8 cellular contexts compared by ENCODE assay signal in the genomic region with DNA sequence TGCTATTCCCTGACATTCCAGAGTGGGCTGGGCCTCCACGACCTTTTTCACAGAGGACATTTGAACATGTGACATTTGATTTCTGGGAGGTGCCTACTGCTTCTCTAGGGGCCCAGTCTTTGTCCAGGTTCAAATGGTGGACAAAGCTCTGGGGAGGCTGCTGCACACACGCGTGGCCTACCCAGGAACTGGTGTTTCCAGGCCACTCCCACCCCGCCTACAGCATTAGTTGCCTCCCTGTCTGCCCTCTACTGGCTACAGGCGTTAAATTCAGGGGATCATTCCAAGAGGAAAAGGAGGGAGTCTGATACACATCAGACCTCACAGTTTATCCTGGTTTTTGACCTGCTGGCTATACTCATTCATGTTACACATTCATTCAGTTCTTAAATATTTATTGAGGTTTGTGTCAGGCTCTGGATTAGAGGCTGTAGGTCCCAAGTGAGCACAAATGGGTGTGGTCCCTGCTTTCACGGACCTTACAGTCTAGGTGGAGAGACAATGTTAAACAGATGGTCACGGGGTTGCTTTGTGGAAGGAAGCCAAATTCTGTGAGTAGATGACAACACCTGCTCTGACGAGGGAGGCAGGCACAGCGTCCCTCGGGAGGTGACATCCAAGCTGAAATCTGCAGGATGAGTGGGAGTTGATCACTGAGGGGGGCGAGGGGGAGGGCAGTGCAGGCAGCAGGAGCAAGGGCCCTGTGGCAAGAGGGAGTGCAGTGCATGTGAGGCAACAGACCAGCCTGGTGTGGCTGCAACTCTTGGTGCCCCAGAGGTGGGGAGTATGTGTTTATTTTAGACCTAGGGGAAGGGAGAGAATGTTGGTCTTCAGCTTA. TPM values are rescaled to one million over a fixed set of nuclear protein-coding genes. Genes with fewer than 3 reads are reported as not detected.
DNase-seq lines count a peak whose midpoint lies in the region; ATAC-seq and TF ChIP-seq lines count a peak whose summit lies in the region.

No MANE protein-coding gene starts in this region.

- no peaks in the 10 kb centered on the region for H3K4me1 ChIP-seq in Panc1 (ENCODE audit: control insufficient read depth, insufficient read depth, low read length)

- TF ChIP-seq CTCF in Panc1 (IDR thresholded peaks at IDR 0.05): peak; percentile 89

- POLR2A ChIA-PET in Panc1 (lab: Charles Lee): no interaction called here

- ATAC-seq in GM21367 (IDR thresholded peaks at IDR 0.05; ENCODE audit: unreplicated experiment) (peak; percentile 81), Panc1 (peak; percentile 79), GM18873 (IDR thresholded peaks at IDR 0.05; ENCODE audit: low FRiP score, unreplicated experiment) (no peak)

- H3K9me3 ChIP-seq in Panc1 (ENCODE audit: control insufficient read depth, insufficient read depth, low read depth, low read length): no peaks in the 10 kb centered on the region

- DNase-seq in DMS153 treated with DMSO at 0.1 percent for 48 hours (lab: John Stamatoyannopoulos, UW; ENCODE audit: unreplicated experiment): peak; percentile 18
- DNase-seq in HUDEP-2 (lab: John Stamatoyannopoulos, UW; ENCODE audit: unreplicated experiment in 76 of 76): peak in 52 of 76 experiments; percentile 2 to 68 (median 38)
- DNase-seq in Panc1 (ENCODE audit: low read depth, low spot score): no peak
- peak; percentile 78 for DNase-seq in astrocyte of the hippocampus (ENCODE audit: low read depth, low spot score)
- DNase-seq in iris pigment epithelial cell (ENCODE audit: low read depth): peak; percentile 71
- DNase-seq in stimulated activated CD4-positive, alpha-beta T cell treated with anti-CD3 and anti-CD28 coated beads, Interleukin-2, amount 100 ng/mL, for 48 hours: peak; percentile 39 to 45

- H3K4me3 ChIP-seq in Panc1 (ENCODE audit: low read depth in 2 of 2, low read length in 2 of 2): no peak overlapping the region

- CTCF ChIA-PET in Panc1 (lab: Charles Lee): interaction anchor here (0.5 to 4.8 kb wide), 2 partner anchors 59 to 85 kb away, joined by 7 to 35 read pairs; no protein-coding TSS in a partner anchor

- H3K36me3 ChIP-seq in Panc1 (ENCODE audit: control insufficient read depth, insufficient read depth, low read length): no peaks in the 10 kb centered on the region

- in situ Hi-C loops in Panc1 (cut with HindIII; ENCODE audit: low pct_unique_long_range_greater_than_20kb, low sequenced_read_pairs): no loop called here

- BruUV-seq in Panc1 (replicated peaks; lab: Mats Ljungman, UMichigan): no TSS peak

- no peaks in the 10 kb centered on the region for H3K27me3 ChIP-seq in Panc1 (ENCODE audit: control insufficient read depth, insufficient read depth, low read length)

- H3K27ac ChIP-seq in Panc1 (ENCODE audit: low read length): no peak overlapping the region

- intact Hi-C loops in Panc1 (cut with micrococcal nuclease; ENCODE audit: unreplicated experiment): loop anchor here (1.0 to 10.0 kb wide), 2 partner anchors 87 to 198 kb away; no protein-coding TSS in a partner anchor

RNA-seq across cellular contexts. Expression of gene TUB, which starts 11.8 kb away (rescaled TPM):
- 4.3 TPM for total RNA-seq in Panc1 (2021; ENCODE audit: unreplicated experiment)
- polyA plus RNA-seq in Panc1 (2012; ENCODE audit: insufficient read length): 2.3 TPM
